In genomic region chr3:48402907-48403306, GRCh38 we compare ENCODE assay signal across 13 cellular contexts. TPM values are rescaled to one million over a fixed set of nuclear protein-coding genes. Genes with fewer than 3 reads are reported as not detected.
DNase-seq lines count a peak whose midpoint lies in the region; ATAC-seq and TF ChIP-seq lines count a peak whose summit lies in the region.
"Had no signal": no experiment of that assay in that cellular context is flagged by ENCODE, and none has a peak within 500 bp of the region (broad histone marks: within the 10 kb centered on the region; RNA-seq: fewer than 3 reads in every experiment).

No MANE protein-coding gene starts in this region.

- ATAC-seq in activated B cell treated with CpG ODN at 0.5 μM for 24 hours (ENCODE audit: low read depth) (no peak), GM18867 (IDR thresholded peaks at IDR 0.05; ENCODE audit: unreplicated experiment) (no peak)
- ATAC-seq: left lobe of liver had no signal

- TF ChIP-seq POLR2A in ovary (IDR thresholded peaks at IDR 0.05), result no peak
- no peak for TF ChIP-seq POLR2A in transverse colon (IDR thresholded peaks at IDR 0.05)

- H3K36me3 Mint-ChIP-seq in activated B cell treated with CpG ODN at 0.5 μM for 24 hours (ENCODE audit: low read depth), result no peaks in the 10 kb centered on the region
- H3K36me3 Mint-ChIP-seq in endothelial cell (ENCODE audit: low read depth, unreplicated experiment), result peaks cover 23% of the 10 kb centered on the region
- H3K36me3 Mint-ChIP-seq: CD14-positive monocyte had no signal

- TF ChIP-seq EP300 in ovary (IDR thresholded peaks at IDR 0.05), result no peak
- no peak for TF ChIP-seq EP300 in transverse colon (IDR thresholded peaks at IDR 0.05; ENCODE audit: low read depth)

- H3K36me3 ChIP-seq in ovary, result no peaks in the 10 kb centered on the region
- H3K36me3 ChIP-seq in transverse colon, result peaks cover 0 to 6% (median 0%) of the 10 kb centered on the region in 4 donors
- no peaks in the 10 kb centered on the region for H3K36me3 ChIP-seq in MG63

- POLR2A ChIA-PET in activated B cell treated with CpG ODN at 0.5 μM for 24 hours (lab: Charles Lee), result no interaction called here

- H3K27me3 Mint-ChIP-seq in activated B cell treated with CpG ODN at 0.5 μM for 24 hours (no peaks in the 10 kb centered on the region), endothelial cell (ENCODE audit: unreplicated experiment) (peaks cover 4% of the 10 kb centered on the region)

- CTCF ChIA-PET in activated B cell treated with CpG ODN at 0.5 μM for 24 hours (lab: Charles Lee), result interaction anchor here (0.8 to 4.2 kb wide), 2 partner anchors 33 to 146 kb away, joined by 4 to 206 read pairs; partner anchors contain the start of genes CCDC51, PLXNB1 and TMA7

- WGBS in ovary, 3 donors, result 29 to 48% (median 44%) methylated on average over 3 of the region's 3 CpGs
- WGBS in transverse colon (ENCODE audit: low coverage in 1 of 2), 2 donors, result 58% methylated on average over 3 of the region's 3 CpGs; no CpG with 5 or more reads in 1 of the 2 donors

- H3K4me1 Mint-ChIP-seq in activated B cell treated with CpG ODN at 0.5 μM for 24 hours, result no peaks in the 10 kb centered on the region
- peaks cover 10% of the 10 kb centered on the region for H3K4me1 Mint-ChIP-seq in endothelial cell (ENCODE audit: unreplicated experiment)

- in situ Hi-C loops in transverse colon (cut with MboI; ENCODE audit: low pct_ligation_motif_present in 1 of 4, low pct_unique_long_range_greater_than_20kb in 1 of 4, low sequenced_read_pairs in 3 of 4), result loop anchor here in 2 of 4 donors (5.0 to 10.0 kb wide), 2 partner anchors 34 to 128 kb away; no protein-coding TSS in a partner anchor

- H3K9me3 Mint-ChIP-seq in activated B cell treated with CpG ODN at 0.5 μM for 24 hours (no peaks in the 10 kb centered on the region), endothelial cell (ENCODE audit: unreplicated experiment) (no peaks in the 10 kb centered on the region)
- H3K9me3 Mint-ChIP-seq: CD14-positive monocyte had no signal

- intact Hi-C loops in activated B cell treated with CpG ODN at 0.5 μM for 24 hours (cut with micrococcal nuclease) (loop anchor here (5.0 kb wide), 1 partner anchor 339 kb away; no protein-coding TSS in a partner anchor), ovary (cut with DNase I) (loop anchor here in 3 of 4 donors (2.0 to 5.0 kb wide), 3 partner anchors 32 to 149 kb away; no protein-coding TSS in a partner anchor), transverse colon (cut with DNase I; ENCODE audit: low total_unique reads) (loop anchor here (2.0 kb wide), 1 partner anchor 28 kb away; the partner anchor contains the start of gene PLXNB1)

- H3K4me3 ChIP-seq in ovary (no peak overlapping the region), transverse colon (no peak overlapping the region), MG63 (no peak overlapping the region)

- H3K4me1 ChIP-seq in ovary (ENCODE audit: insufficient read depth) (peaks cover 2% of the 10 kb centered on the region), transverse colon (peaks cover 3 to 16% (median 7%) of the 10 kb centered on the region in 4 donors)

- H3K27ac ChIP-seq in ovary (peak overlapping the region; percentile 49 to 62), transverse colon (peak overlapping the region; percentile 74 to 88 (median 82))

- H3K9me3 ChIP-seq in ovary, result no peaks in the 10 kb centered on the region
- H3K9me3 ChIP-seq in transverse colon, result no peaks in the 10 kb centered on the region
- H3K9me3 ChIP-seq in MG63, result no peaks in the 10 kb centered on the region

- H3K27me3 ChIP-seq in ovary (no peaks in the 10 kb centered on the region), transverse colon (no peaks in the 10 kb centered on the region), MG63 (no peaks in the 10 kb centered on the region)

- DNase-seq in activated B cell treated with CpG ODN at 0.5 μM for 24 hours (peak; percentile 5), endothelial cell (ENCODE audit: low spot score) (peak; percentile 0), ovary (peak in 2 of 5 donors; percentile 14 to 19), transverse colon (no peak), NCI-H774 (lab: John Stamatoyannopoulos, UW) (no peak), MG63 (no peak)
- DNase-seq: NCI-H1048 had no signal

- TF ChIP-seq CTCF in activated B cell treated with CpG ODN at 0.5 μM for 24 hours (IDR thresholded peaks at IDR 0.05), result no peak
- TF ChIP-seq CTCF in endothelial cell (IDR thresholded peaks at IDR 0.05; ENCODE audit: unreplicated experiment), result no peak
- TF ChIP-seq CTCF in ovary (IDR thresholded peaks at IDR 0.05), result no peak
- no peak for TF ChIP-seq CTCF in transverse colon (IDR thresholded peaks at IDR 0.05)

- H3K4me3 Mint-ChIP-seq in activated B cell treated with CpG ODN at 0.5 μM for 24 hours (no peak overlapping the region), endothelial cell (ENCODE audit: unreplicated experiment) (no peak overlapping the region)
- H3K4me3 Mint-ChIP-seq: CD14-positive monocyte had no signal

- H3K27ac Mint-ChIP-seq in activated B cell treated with CpG ODN at 0.5 μM for 24 hours (no peak overlapping the region), endothelial cell (ENCODE audit: unreplicated experiment) (no peak overlapping the region)

RNA-seq across cellular contexts. Expression of gene PLXNB1, which starts 27.0 kb away (rescaled TPM):
- total RNA-seq in activated B cell treated with CpG ODN at 0.5 μM for 24 hours (3.5 and 5.4 TPM in 2 replicates), endothelial cell (ENCODE audit: unreplicated experiment) (68.7 TPM), ovary (100 to 1,000 TPM in 2 of 7 donors, 10 to 100 TPM in 5; 70.8 to 166 (median 83.7) TPM), transverse colon (100 to 1,000 TPM; 129 to 530 (median 245) TPM)
- 10 to 100 TPM; 11.2 to 90.2 TPM for polyA plus RNA-seq in ovary
- total RNA-seq in MG63 (2014; rRNA removed; shearing (Covaris generic); ENCODE audit: low replicate concordance), result 1.6 and 7.0 TPM in 2 replicates

RNA-seq across cellular contexts. Expression of gene FBXW12, which starts 30.9 kb away (rescaled TPM):
- total RNA-seq in activated B cell treated with CpG ODN at 0.5 μM for 24 hours (not detected in 2 replicates), endothelial cell (ENCODE audit: unreplicated experiment) (not detected), ovary (under 1 TPM in 4 of 7 donors, not detected in 3; 0.22 to 0.46 (median 0.28) TPM), transverse colon (not detected)
- under 1 TPM in 1 of 2 donors, not detected in 1; 0.33 TPM for polyA plus RNA-seq in ovary
- not detected in 2 replicates for total RNA-seq in MG63 (2014; rRNA removed; shearing (Covaris generic); ENCODE audit: low replicate concordance)
- total RNA-seq: activated CD8-positive, alpha-beta memory T cell treated with anti-CD3 and anti-CD28 coated beads for 36 hours; endothelial cell of umbilical vein; left lobe of liver; SK-MEL-5 had no signal
- polyA plus RNA-seq: CD14-positive monocyte, endothelial cell of umbilical vein had no signal

RNA-seq across cellular contexts. Expression of gene CCDC51, which starts 37.0 kb away (rescaled TPM):
- 8.7 and 8.8 TPM in 2 replicates for total RNA-seq in activated B cell treated with CpG ODN at 0.5 μM for 24 hours
- total RNA-seq in endothelial cell (ENCODE audit: unreplicated experiment), result 11.8 TPM
- 1 to 10 TPM; 6.3 to 8.5 (median 7.5) TPM for total RNA-seq in ovary
- polyA plus RNA-seq in ovary, result 1 to 10 TPM; 9.1 to 9.9 TPM
- 10 to 100 TPM in 2 of 4 donors, 1 to 10 TPM in 2; 2.8 to 14.1 (median 8.2) TPM for total RNA-seq in transverse colon
- 26.9 and 28.6 TPM in 2 replicates for total RNA-seq in MG63 (2014; rRNA removed; shearing (Covaris generic); ENCODE audit: low replicate concordance)

RNA-seq across cellular contexts. Expression of gene TMA7, which starts 37.1 kb away (rescaled TPM):
- 216 and 296 TPM in 2 replicates for total RNA-seq in activated B cell treated with CpG ODN at 0.5 μM for 24 hours
- 326 TPM for total RNA-seq in endothelial cell (ENCODE audit: unreplicated experiment)
- total RNA-seq in ovary, result 100 to 1,000 TPM; 138 to 318 (median 199) TPM
- 100 to 1,000 TPM; 350 to 380 TPM for polyA plus RNA-seq in ovary
- total RNA-seq in transverse colon, result 100 to 1,000 TPM; 115 to 279 (median 192) TPM
- 316 and 348 TPM in 2 replicates for total RNA-seq in MG63 (2014; rRNA removed; shearing (Covaris generic); ENCODE audit: low replicate concordance)

RNA-seq across cellular contexts. Expression of gene ATRIP, which starts 43.6 kb away (rescaled TPM):
- total RNA-seq in activated B cell treated with CpG ODN at 0.5 μM for 24 hours (10.5 and 14.6 TPM in 2 replicates), endothelial cell (ENCODE audit: unreplicated experiment) (11.2 TPM), ovary (1 to 10 TPM; 3.9 to 7.9 (median 6.4) TPM), transverse colon (1 to 10 TPM; 1.8 to 4.4 (median 2.9) TPM)
- polyA plus RNA-seq in ovary, result 10 to 100 TPM in 1 of 2 donors, 1 to 10 TPM in 1; 6.4 to 11.4 TPM
- total RNA-seq in MG63 (2014; rRNA removed; shearing (Covaris generic); ENCODE audit: low replicate concordance), result 6.8 and 25.3 TPM in 2 replicates

Comparison
In these comparisons a context has a peak if more than half of its experiments do, and no peak if none do; other contexts are left out.
1. DNase-seq: peak in activated B cell treated with CpG ODN at 0.5 μM for 24 hours (single experiment) and endothelial cell (single experiment); none in transverse colon (single experiment), NCI-H774 (single experiment) and MG63 (single experiment).